ENCODE assay signal across 8 cellular contexts in the genomic region with DNA sequence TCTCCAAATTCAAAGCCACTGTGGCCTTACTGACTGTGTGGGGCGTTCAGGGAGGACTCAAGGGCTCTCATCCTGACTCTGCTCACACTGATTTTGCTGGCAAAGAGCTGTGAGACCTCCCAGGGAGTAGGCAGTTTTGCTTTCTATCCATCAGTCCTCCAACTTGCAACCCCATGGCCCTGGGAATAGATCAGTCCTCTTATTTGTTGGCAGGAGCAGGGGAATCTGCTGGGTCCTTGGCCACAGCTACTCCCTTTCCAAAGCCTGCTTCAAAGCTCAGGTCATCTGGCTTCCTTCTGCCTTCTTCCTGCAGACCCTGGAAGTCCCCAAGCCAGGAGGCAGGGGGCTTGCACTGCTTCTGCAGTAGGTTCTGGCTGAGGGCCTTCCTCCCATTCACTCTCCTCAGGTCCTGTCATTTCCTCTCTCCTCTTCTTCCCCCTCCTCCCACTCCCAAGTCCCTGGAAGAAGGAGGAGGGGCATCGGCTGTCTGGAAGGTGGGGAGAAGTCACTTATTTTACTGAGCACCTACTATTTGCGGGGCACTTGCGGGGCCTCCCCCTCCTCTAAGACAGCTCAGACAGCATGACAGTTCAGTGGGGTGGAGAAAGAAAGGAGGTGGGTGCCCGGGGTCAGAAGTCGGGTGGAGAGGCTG. TPM values are rescaled to one million over a fixed set of nuclear protein-coding genes. Genes with fewer than 3 reads are reported as not detected.
DNase-seq lines count a peak whose midpoint lies in the region; ATAC-seq and TF ChIP-seq lines count a peak whose summit lies in the region.

No MANE protein-coding gene starts in this region.

- H3K27ac ChIP-seq in left lung (peak overlapping the region; percentile 77 to 78), transverse colon (peak overlapping the region; percentile 79 to 89 (median 85))

- H3K27me3 ChIP-seq in left lung (peaks cover 0 to 37% of the 10 kb centered on the region in 2 donors), transverse colon (peaks cover 29% of the 10 kb centered on the region)

- TF ChIP-seq POLR2A in transverse colon (IDR thresholded peaks at IDR 0.05), result no peak

- H3K36me3 ChIP-seq in left lung, result no peaks in the 10 kb centered on the region
- H3K36me3 ChIP-seq in transverse colon, result no peaks in the 10 kb centered on the region

- H3K4me1 ChIP-seq in left lung (peaks cover 26 to 84% of the 10 kb centered on the region in 2 donors), transverse colon (peaks cover 6 to 56% (median 31%) of the 10 kb centered on the region in 4 donors)

- H3K9me3 Mint-ChIP-seq in activated naive CD4-positive, alpha-beta T cell treated with anti-CD3 and anti-CD28 coated beads, Interleukin-2, amount 50 U/mL, for 24 hours, result no peaks in the 10 kb centered on the region

- H3K27me3 Mint-ChIP-seq in activated naive CD4-positive, alpha-beta T cell treated with anti-CD3 and anti-CD28 coated beads, Interleukin-2, amount 50 U/mL, for 24 hours, result peaks cover 47% of the 10 kb centered on the region

- DNase-seq in activated naive CD4-positive, alpha-beta T cell treated with Interleukin-2 at 50 U/mL for 16 hours, result no peak
- DNase-seq in astrocyte of the cerebellum (ENCODE audit: low read depth), result no peak
- no peak for DNase-seq in left lung
- no peak for DNase-seq in transverse colon
- no peak for DNase-seq in left colon
- DNase-seq in DMS114 treated with DMSO at 0.1 percent for 48 hours (lab: John Stamatoyannopoulos, UW; ENCODE audit: unreplicated experiment), result no peak

- ATAC-seq in left lung (peak; percentile 1), left colon (no peak), HG02970 (IDR thresholded peaks at IDR 0.05; ENCODE audit: low FRiP score, unreplicated experiment) (no peak)

- no peak for TF ChIP-seq EP300 in transverse colon (IDR thresholded peaks at IDR 0.05; ENCODE audit: low read depth)

- H3K9me3 ChIP-seq in left lung, result no peaks in the 10 kb centered on the region
- no peaks in the 10 kb centered on the region for H3K9me3 ChIP-seq in transverse colon

- WGBS in transverse colon (ENCODE audit: low coverage in 1 of 2), 2 donors, result 24 to 50% methylated on average over 1 to 6 of the region's 6 CpGs

- TF ChIP-seq CTCF in astrocyte of the cerebellum (IDR thresholded peaks at IDR 0.05; ENCODE audit: low read depth, low read length, missing control alignments) (no peak), left lung (IDR thresholded peaks at IDR 0.05) (no peak), transverse colon (IDR thresholded peaks at IDR 0.05) (no peak)

- H3K36me3 Mint-ChIP-seq in activated naive CD4-positive, alpha-beta T cell treated with anti-CD3 and anti-CD28 coated beads, Interleukin-2, amount 50 U/mL, for 24 hours, result peaks cover 4% of the 10 kb centered on the region

- intact Hi-C loops in left lung (cut with DNase I), result no loop called here
- intact Hi-C loops in transverse colon (cut with DNase I; ENCODE audit: low total_unique reads), result no loop called here
- intact Hi-C loops in left colon (cut with DNase I, micrococcal nuclease), result no loop called here

- H3K27ac Mint-ChIP-seq in activated naive CD4-positive, alpha-beta T cell treated with anti-CD3 and anti-CD28 coated beads, Interleukin-2, amount 50 U/mL, for 24 hours, result no peak overlapping the region

- H3K4me3 ChIP-seq in astrocyte of the cerebellum (ENCODE audit: low read depth, low read length) (peak overlapping the region; percentile 77), left lung (peak overlapping the region; percentile 54 to 58), transverse colon (peak overlapping the region; percentile 45 to 57 (median 52))

- peak overlapping the region; percentile 79 for H3K4me3 Mint-ChIP-seq in activated naive CD4-positive, alpha-beta T cell treated with anti-CD3 and anti-CD28 coated beads, Interleukin-2, amount 50 U/mL, for 24 hours

- in situ Hi-C loops in astrocyte of the cerebellum (cut with HindIII; ENCODE audit: low sequenced_read_pairs) (no loop called here), transverse colon (cut with MboI; ENCODE audit: low pct_ligation_motif_present in 1 of 4, low pct_unique_long_range_greater_than_20kb in 1 of 4, low sequenced_read_pairs in 3 of 4) (no loop called here)

- peaks cover 13% of the 10 kb centered on the region for H3K4me1 Mint-ChIP-seq in activated naive CD4-positive, alpha-beta T cell treated with anti-CD3 and anti-CD28 coated beads, Interleukin-2, amount 50 U/mL, for 24 hours

RNA-seq across cellular contexts. Expression of a gene that starts 0.8 kb away (rescaled TPM):
- total RNA-seq in left lung (10 to 100 TPM; 37.9 to 41.5 TPM), transverse colon (10 to 100 TPM; 13.0 to 40.6 (median 16.9) TPM), left colon (10 to 100 TPM; 13.6 to 25.1 TPM)

RNA-seq across cellular contexts. Expression of a gene that starts 31.2 kb away (rescaled TPM):
- 100 to 1,000 TPM; 216 to 235 TPM for total RNA-seq in left lung
- total RNA-seq in transverse colon, result 1,000 to 10,000 TPM in 2 of 4 donors, 100 to 1,000 TPM in 2; 697 to 1,474 (median 915) TPM
- total RNA-seq in left colon, result 100 to 1,000 TPM; 131 to 355 TPM
